ENCODE assay signal across 26 cellular contexts in the genomic region with DNA sequence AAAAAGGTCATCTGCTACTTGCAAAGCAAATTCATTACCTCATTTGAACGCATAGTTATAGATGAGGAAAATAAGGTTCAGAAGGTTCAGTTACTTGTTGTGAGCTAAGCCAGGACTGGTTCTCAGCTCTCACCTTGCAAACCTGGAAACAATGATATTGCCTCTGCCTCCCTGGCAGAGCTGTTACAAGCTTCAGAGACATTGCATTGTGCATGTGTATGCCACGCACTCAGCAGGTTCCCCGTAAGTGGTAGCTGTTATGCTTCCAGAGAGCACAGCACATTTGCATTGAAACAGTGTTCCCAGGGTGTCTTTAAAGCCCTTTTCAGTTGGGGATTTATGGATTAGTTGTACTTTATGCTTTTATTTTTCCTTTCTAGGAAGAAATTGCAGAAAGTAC.
"Had no signal": no experiment of that assay in that cellular context is flagged by ENCODE, and none has a peak within 500 bp of the region (broad histone marks: within the 10 kb centered on the region; RNA-seq: fewer than 3 reads in every experiment).

No MANE protein-coding gene starts in this region.

- DNase-seq: immature natural killer cell; kidney; left colon; left lung; lower lobe of right lung; mammary epithelial cell; mesenchymal stem cell; naive thymus-derived CD8-positive, alpha-beta T cell; ovary; right lobe of liver; stimulated activated CD4-positive, alpha-beta T cell treated with anti-CD3 and anti-CD28 coated beads, Interleukin-12 subunit alpha, Interleukin-12 subunit beta, amount 100 ng/mL, for 4 hours; stimulated activated CD4-positive, alpha-beta T cell treated with anti-CD3 and anti-CD28 coated beads, Interleukin-15, amount 100 ng/mL, for 24 hours; stimulated activated CD4-positive, alpha-beta T cell treated with anti-CD3 and anti-CD28 coated beads, Interleukin-2, amount 100 ng/mL, for 24 hours; stimulated activated CD4-positive, alpha-beta T cell treated with anti-CD3 and anti-CD28 coated beads, Interleukin-4, amount 100 ng/mL, for 1 hour; stimulated activated naive B cell treated with anti-CD40 and anti-IgM and Interleukin-4, amounts not matched to agents 10 μg/mL and 1 μg/mL and 100 μg/mL, for 72 hours had no signal

- H3K4me3 Mint-ChIP-seq: immature natural killer cell; naive thymus-derived CD8-positive, alpha-beta T cell; nephron; stimulated activated naive B cell treated with anti-CD40 and anti-IgM and Interleukin-4, amounts not matched to agents 10 μg/mL and 1 μg/mL and 100 μg/mL, for 72 hours; stimulated activated naive CD8-positive, alpha-beta T cell treated with anti-CD3 and anti-CD28 coated beads, Interleukin-15, Interleukin-2, amounts not matched to agents 100 ng/mL and 50 ng/mL, for 24 hours; type B pancreatic cell had no signal

- H3K36me3 ChIP-seq: ovary, right lobe of liver, thoracic aorta had no signal

- H3K36me3 Mint-ChIP-seq: immature natural killer cell, type B pancreatic cell had no signal

- H3K4me1 ChIP-seq: left lung, lower lobe of right lung, right atrium auricular region, right lobe of liver, suprapubic skin, tibial nerve, vagina had no signal

- H3K4me3 ChIP-seq: hepatocyte, left lung, lower lobe of right lung, ovary, right atrium auricular region, right lobe of liver, skin epidermis, suprapubic skin, thoracic aorta, tibial nerve, vagina had no signal

- H3K27ac ChIP-seq: hepatocyte, left lung, lower lobe of right lung, ovary, right atrium auricular region, right lobe of liver, skin epidermis, suprapubic skin, thoracic aorta, tibial nerve, vagina had no signal

- H3K4me1 Mint-ChIP-seq: immature natural killer cell; naive thymus-derived CD8-positive, alpha-beta T cell; nephron; stimulated activated naive B cell treated with anti-CD40 and anti-IgM and Interleukin-4, amounts not matched to agents 10 μg/mL and 1 μg/mL and 100 μg/mL, for 72 hours had no signal

- H3K27me3 Mint-ChIP-seq: naive thymus-derived CD8-positive, alpha-beta T cell; progenitor cell of endocrine pancreas; stimulated activated naive B cell treated with anti-CD40 and anti-IgM and Interleukin-4, amounts not matched to agents 10 μg/mL and 1 μg/mL and 100 μg/mL, for 72 hours; stimulated activated naive CD8-positive, alpha-beta T cell treated with anti-CD3 and anti-CD28 coated beads, Interleukin-15, Interleukin-2, amounts not matched to agents 100 ng/mL and 50 ng/mL, for 24 hours; type B pancreatic cell had no signal

- H3K9me3 Mint-ChIP-seq: immature natural killer cell; naive thymus-derived CD8-positive, alpha-beta T cell; nephron; stimulated activated naive B cell treated with anti-CD40 and anti-IgM and Interleukin-4, amounts not matched to agents 10 μg/mL and 1 μg/mL and 100 μg/mL, for 72 hours; stimulated activated naive CD8-positive, alpha-beta T cell treated with anti-CD3 and anti-CD28 coated beads, Interleukin-15, Interleukin-2, amounts not matched to agents 100 ng/mL and 50 ng/mL, for 24 hours; type B pancreatic cell had no signal

- H3K27ac Mint-ChIP-seq: immature natural killer cell; naive thymus-derived CD8-positive, alpha-beta T cell; nephron; progenitor cell of endocrine pancreas; stimulated activated naive B cell treated with anti-CD40 and anti-IgM and Interleukin-4, amounts not matched to agents 10 μg/mL and 1 μg/mL and 100 μg/mL, for 72 hours; stimulated activated naive CD8-positive, alpha-beta T cell treated with anti-CD3 and anti-CD28 coated beads, Interleukin-15, Interleukin-2, amounts not matched to agents 100 ng/mL and 50 ng/mL, for 24 hours; type B pancreatic cell had no signal

- H3K27me3 ChIP-seq: hepatocyte, left lung, ovary, right atrium auricular region, right lobe of liver, suprapubic skin, tibial nerve, vagina had no signal

- ATAC-seq: left colon; left lung; lower lobe of right lung; naive thymus-derived CD8-positive, alpha-beta T cell; right lobe of liver; stimulated activated naive B cell treated with anti-CD40 and anti-IgM and Interleukin-4, amounts not matched to agents 10 μg/mL and 1 μg/mL and 100 μg/mL, for 72 hours had no signal

- H2AFZ ChIP-seq: hepatocyte had no signal

- H3K9me3 ChIP-seq: left lung, lower lobe of right lung, ovary, right atrium auricular region, right lobe of liver, suprapubic skin, thoracic aorta, tibial nerve, vagina had no signal

- H3K4me2 ChIP-seq: hepatocyte had no signal

- H3K79me2 ChIP-seq: hepatocyte had no signal
